ENCODE assay signal across 8 cellular contexts in the genomic region with DNA sequence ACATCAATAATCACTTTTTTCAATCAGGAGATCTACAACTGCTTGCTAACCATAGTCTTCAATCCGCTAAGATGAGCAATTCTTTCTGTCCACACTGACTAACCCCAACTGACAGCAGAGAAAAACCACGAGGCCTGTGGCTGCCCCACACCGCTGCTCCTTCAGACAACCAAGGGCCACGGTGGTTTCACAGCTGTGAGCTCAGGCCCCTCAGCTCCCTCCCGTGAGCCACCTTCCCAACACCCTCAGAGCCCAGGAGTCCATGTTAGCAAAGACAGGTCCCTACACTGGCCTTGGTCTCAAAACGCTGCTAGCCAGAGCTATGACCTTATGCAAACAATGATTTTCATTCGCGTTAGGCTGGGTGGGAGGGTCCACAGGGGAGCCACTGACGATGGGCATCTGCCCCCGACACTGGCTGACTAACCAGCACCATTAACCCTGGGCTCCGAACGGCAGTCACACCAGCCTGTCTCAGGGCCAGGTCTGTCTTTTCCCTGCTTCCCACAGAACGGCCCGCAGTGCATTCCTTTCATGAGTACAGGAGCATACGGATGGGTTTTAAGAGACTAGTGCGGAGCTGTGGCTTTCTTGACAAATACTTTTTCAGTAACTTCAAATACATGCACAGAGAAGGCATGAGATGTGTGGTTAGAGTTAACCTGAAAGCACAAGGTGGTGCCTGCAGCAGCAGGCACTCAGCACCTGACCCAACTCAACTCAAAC.
DNase-seq lines count a peak whose midpoint lies in the region; ATAC-seq and TF ChIP-seq lines count a peak whose summit lies in the region.

No MANE protein-coding gene starts in this region.

- no peak for TF ChIP-seq EP300 in upper lobe of left lung (IDR thresholded peaks at IDR 0.05)

- H3K27me3 ChIP-seq in mesenchymal stem cell (ENCODE audit: control insufficient read depth in 1 of 2, insufficient read depth in 1 of 2, low read length in 2 of 2) (no peaks in the 10 kb centered on the region), upper lobe of left lung (no peaks in the 10 kb centered on the region)

- peak overlapping the region in 1 of 2 experiments; percentile 63 for H3K18ac ChIP-seq in mesenchymal stem cell (ENCODE audit: low read depth in 1 of 2, low read length in 2 of 2)

- H3K36me3 ChIP-seq in mesenchymal stem cell (ENCODE audit: control insufficient read depth in 1 of 2, insufficient read depth in 2 of 2, low read depth in 1 of 2, low read length in 2 of 2) (peaks cover 1 to 13% of the 10 kb centered on the region in 2 experiments), upper lobe of left lung (peaks cover 0 to under 1% (median 0%) of the 10 kb centered on the region in 4 donors)

- peak; percentile 54 for ATAC-seq in GM21786 (IDR thresholded peaks at IDR 0.05; ENCODE audit: unreplicated experiment)
- peak; percentile 89 to 95 for ATAC-seq in activated naive CD4-positive, alpha-beta T cell treated with anti-CD3 and anti-CD28 coated beads, Interleukin-2, amount 50 U/mL, for 72 hours
- peak; percentile 48 to 65 for ATAC-seq in upper lobe of left lung (ENCODE audit: low FRiP score in 2 of 2)

- H3K79me1 ChIP-seq in mesenchymal stem cell (replicated peaks; ENCODE audit: low read length, poor library complexity, severe bottlenecking): peaks cover 7% of the 10 kb centered on the region

- H3K4me3 ChIP-seq in NB4 (ENCODE audit: low read depth, low read length): no peak overlapping the region
- no peak overlapping the region for H3K4me3 ChIP-seq in mesenchymal stem cell (ENCODE audit: insufficient read depth in 1 of 2, low read depth in 1 of 2, low read length in 2 of 2)
- H3K4me3 ChIP-seq in upper lobe of left lung: no peak overlapping the region

- no peaks in the 10 kb centered on the region for H3K9me3 ChIP-seq in mesenchymal stem cell (ENCODE audit: control insufficient read depth, low read length)
- H3K9me3 ChIP-seq in upper lobe of left lung: no peaks in the 10 kb centered on the region

- peak overlapping the region; percentile 29 for H3K9ac ChIP-seq in mesenchymal stem cell (ENCODE audit: low read length)

- H3K14ac ChIP-seq in mesenchymal stem cell (ENCODE audit: low read length in 2 of 2): peak overlapping the region in 1 of 2 experiments; percentile 66

- no peak overlapping the region for H2AK5ac ChIP-seq in mesenchymal stem cell (ENCODE audit: low read length, severe bottlenecking)

- WGBS in mesenchymal stem cell: 57% methylated on average over 14 of the region's 16 CpGs
- 54 to 65% methylated on average over 14 to 16 of the region's 16 CpGs for WGBS in upper lobe of left lung, 2 donors

- TF ChIP-seq POLR2A in NB4 (IDR thresholded peaks at IDR 0.05; ENCODE audit: extremely low read depth, insufficient read length): no peak
- TF ChIP-seq POLR2A in upper lobe of left lung (IDR thresholded peaks at IDR 0.05): no peak

- no peak overlapping the region for H2BK15ac ChIP-seq in mesenchymal stem cell (ENCODE audit: low read depth, poor library complexity, severe bottlenecking)

- peak overlapping the region in 1 of 2 experiments; percentile 15 for H2BK12ac ChIP-seq in mesenchymal stem cell (ENCODE audit: low read length in 2 of 2)

- H2AFZ ChIP-seq in mesenchymal stem cell (ENCODE audit: low read depth, low read length): no peak overlapping the region

- no peak overlapping the region for H2BK5ac ChIP-seq in mesenchymal stem cell (ENCODE audit: low read depth, low read length, poor library complexity, severe bottlenecking)

- no peak overlapping the region for H4K91ac ChIP-seq in mesenchymal stem cell (ENCODE audit: low read length)

- H3K27ac Mint-ChIP-seq in activated naive CD4-positive, alpha-beta T cell treated with anti-CD3 and anti-CD28 coated beads, Interleukin-2, amount 50 U/mL, for 72 hours: peak overlapping the region; percentile 46 to 89

- TF ChIP-seq CTCF in NB4 (IDR thresholded peaks at IDR 0.05; ENCODE audit: low read depth, low read length) (no peak), upper lobe of left lung (IDR thresholded peaks at IDR 0.05) (no peak)

- no peak overlapping the region for H3K4ac ChIP-seq in mesenchymal stem cell (ENCODE audit: low read depth in 1 of 2, low read length in 2 of 2)

- H3K4me2 ChIP-seq in mesenchymal stem cell (ENCODE audit: low read length, poor library complexity, severe bottlenecking): no peak overlapping the region

- H4K8ac ChIP-seq in mesenchymal stem cell (ENCODE audit: low read length): no peak overlapping the region

- peaks cover 11 to 14% of the 10 kb centered on the region in 2 donors for H3K36me3 Mint-ChIP-seq in activated naive CD4-positive, alpha-beta T cell treated with anti-CD3 and anti-CD28 coated beads, Interleukin-2, amount 50 U/mL, for 72 hours

- no peak overlapping the region for H2BK120ac ChIP-seq in mesenchymal stem cell (ENCODE audit: low read depth, low read length)

- H3K23ac ChIP-seq in mesenchymal stem cell (ENCODE audit: low read length in 2 of 2): peak overlapping the region in 1 of 2 experiments; percentile 25

- no peaks in the 10 kb centered on the region for H3K9me3 Mint-ChIP-seq in activated naive CD4-positive, alpha-beta T cell treated with anti-CD3 and anti-CD28 coated beads, Interleukin-2, amount 50 U/mL, for 72 hours

- DNase-seq in GM03348 (ENCODE audit: low spot score): peak; percentile 50
- peak; percentile 69 for DNase-seq in NB4 (ENCODE audit: low read depth)
- peak; percentile 65 to 86 for DNase-seq in activated naive CD4-positive, alpha-beta T cell treated with anti-CD3 and anti-CD28 coated beads, Interleukin-2, amount 50 U/mL, for 72 hours (ENCODE audit: low spot score in 2 of 2)
- DNase-seq in mesenchymal stem cell: peak; percentile 82
- DNase-seq in upper lobe of left lung: no peak
- DNase-seq in mesenteric fat pad (ENCODE audit: low spot score): no peak
- no peak for DNase-seq in NCI-H187 (lab: John Stamatoyannopoulos, UW)

- H3K27ac ChIP-seq in mesenchymal stem cell (ENCODE audit: low read length, poor library complexity, severe bottlenecking) (peak overlapping the region; percentile 8), upper lobe of left lung (peak overlapping the region in 3 of 4 donors; percentile 17 to 59 (median 43))

- H3K4me1 ChIP-seq in mesenchymal stem cell (ENCODE audit: control insufficient read depth, insufficient read depth, low read depth, low read length) (peaks cover 25% of the 10 kb centered on the region), upper lobe of left lung (peaks cover 35 to 54% (median 39%) of the 10 kb centered on the region in 4 donors)

Comparison
In these comparisons a context has a peak if more than half of its experiments do, and no peak if none do; other contexts are left out.
1. DNase-seq: peak in GM03348 (single experiment), NB4 (single experiment), activated naive CD4-positive, alpha-beta T cell treated with anti-CD3 and anti-CD28 coated beads, Interleukin-2, amount 50 U/mL, for 72 hours (2 of 2) and mesenchymal stem cell (single experiment); none in upper lobe of left lung (0 of 2), mesenteric fat pad (single experiment) and NCI-H187 (0 of 2).
2. Peak in every context shown above with its lines, with median percentiles within 50 percentile points of each other: ATAC-seq.